1 cellular context compared by ENCODE assay signal in genomic region chr12:46664771-46665287, GRCh38.
A peak's percentile ranks its signal among the peaks of the same experiment; 100 is the strongest.
TF ChIP-seq lines count a peak whose summit lies in the region.

No MANE protein-coding gene starts in this region.

TF ChIP-seq in HEK293, 187 proteins besides CTCF, POLR2A, EP300 and RAD21 (continued from another document):
- TF ChIP-seq ZNF133 (tag by site-specific recombination; IDR thresholded peaks at IDR 0.05) (no peak), ZNF670 (tag by site-specific recombination; IDR thresholded peaks at IDR 0.05; ENCODE audit: low read depth) (no peak), BCL11A (tag by site-specific recombination; IDR thresholded peaks at IDR 0.05; ENCODE audit: low read depth) (peak; percentile 54; the same call in 1 of the 2 replicates), ZNF37A (tag by site-specific recombination; IDR thresholded peaks at IDR 0.05) (no peak), HIC1 (tag by site-specific recombination; IDR thresholded peaks at IDR 0.05) (peak; percentile 82), SALL2 (tag by site-specific recombination; IDR thresholded peaks at IDR 0.05; ENCODE audit: borderline replicate concordance) (no peak), ZNF639 (tag by site-specific recombination; IDR thresholded peaks at IDR 0.05) (no peak), OVOL3 (tag by site-specific recombination; IDR thresholded peaks at IDR 0.05) (no peak), ZBTB20 (tag by site-specific recombination; IDR thresholded peaks at IDR 0.05) (no peak), ZNF18 (tag by site-specific recombination; IDR thresholded peaks at IDR 0.05) (no peak), ZNF292 (tag by site-specific recombination; IDR thresholded peaks at IDR 0.05; ENCODE audit: borderline replicate concordance, low read depth) (no peak), ZSCAN4 (tag by site-specific recombination; IDR thresholded peaks at IDR 0.05) (no peak), ZNF488 (tag by site-specific recombination; IDR thresholded peaks at IDR 0.05) (no peak), ZNF473 (tag by site-specific recombination; IDR thresholded peaks at IDR 0.05) (no peak), ZNF155 (tag by site-specific recombination; IDR thresholded peaks at IDR 0.05) (no peak), ZNF16 (tag by site-specific recombination; IDR thresholded peaks at IDR 0.05; ENCODE audit: low read depth) (no peak), ZNF394 (tag by site-specific recombination; IDR thresholded peaks at IDR 0.05; ENCODE audit: borderline replicate concordance) (peak; percentile 67), ZNF677 (tag by site-specific recombination; IDR thresholded peaks at IDR 0.05) (no peak), WT1 (tag by site-specific recombination; IDR thresholded peaks at IDR 0.05) (peak; percentile 99), PATZ1 (tag by site-specific recombination; IDR thresholded peaks at IDR 0.05) (peak; percentile 61; the same call in 1 of the 2 replicates), KLF7 (tag by site-specific recombination; IDR thresholded peaks at IDR 0.05; ENCODE audit: borderline replicate concordance) (no peak), ZNF792 (tag by site-specific recombination; IDR thresholded peaks at IDR 0.05) (peak; percentile 83), RBAK (tag by site-specific recombination; IDR thresholded peaks at IDR 0.05) (no peak), ZNF433 (tag by site-specific recombination; IDR thresholded peaks at IDR 0.05; ENCODE audit: low read depth) (no peak), ZNF571 (tag by site-specific recombination; IDR thresholded peaks at IDR 0.05) (no peak), ZNF621 (tag by site-specific recombination; IDR thresholded peaks at IDR 0.05) (no peak), TSHZ1 (tag by site-specific recombination; IDR thresholded peaks at IDR 0.05; ENCODE audit: borderline replicate concordance) (peak; percentile 84), ZNF558 (tag by site-specific recombination; IDR thresholded peaks at IDR 0.05) (no peak), PRDM1 (tag by site-specific recombination; IDR thresholded peaks at IDR 0.05) (no peak), INSM2 (tag by site-specific recombination; IDR thresholded peaks at IDR 0.05) (peak; percentile 77), ZNF513 (tag by site-specific recombination; IDR thresholded peaks at IDR 0.05) (no peak), ZNF510 (tag by site-specific recombination; IDR thresholded peaks at IDR 0.05; ENCODE audit: insufficient replicate concordance) (no peak)
TF ChIP-seq in HEK293: peak in this region for 40.
